Comparison of ENCODE assay signal across 8 cellular contexts in the genomic region with DNA sequence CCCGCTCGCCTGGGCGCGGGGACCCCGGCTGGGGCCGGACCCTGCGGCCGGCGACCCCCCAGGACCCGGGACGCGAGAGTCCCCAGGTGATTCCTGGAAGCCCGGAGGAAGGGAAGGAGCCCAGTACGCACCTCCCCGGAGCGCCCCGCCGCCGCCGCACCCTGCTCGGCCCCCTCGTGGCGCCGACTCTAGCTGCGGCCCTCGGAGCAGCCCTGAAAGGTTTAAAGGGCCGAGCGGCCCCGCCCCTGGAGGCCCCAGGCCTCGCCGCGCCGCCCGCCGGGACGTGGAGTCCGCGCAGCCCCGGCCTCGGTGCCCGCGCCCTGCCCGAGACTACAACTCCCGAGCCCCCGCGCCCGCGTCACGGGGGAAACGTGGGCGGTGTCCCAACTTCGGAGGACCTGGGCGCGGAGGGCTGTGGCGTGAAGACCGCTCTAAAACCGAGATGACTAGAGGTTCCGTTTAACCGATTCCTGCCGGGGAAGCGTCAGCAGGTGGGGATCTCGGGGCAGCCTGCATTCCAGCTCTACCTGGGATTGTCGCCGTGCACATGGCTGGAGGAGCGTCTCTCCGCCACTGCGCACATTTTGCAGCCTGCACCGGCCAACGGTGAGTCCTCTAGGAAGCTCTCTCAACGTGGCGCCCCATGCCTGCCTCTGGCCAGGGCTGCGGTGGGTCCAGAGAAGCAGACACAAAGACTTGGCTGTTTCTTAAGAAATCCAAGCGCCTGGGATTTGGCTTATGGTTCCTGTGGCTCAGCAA. TPM values are rescaled to one million over a fixed set of nuclear protein-coding genes. Genes with fewer than 3 reads are reported as not detected.
DNase-seq lines count a peak whose midpoint lies in the region; ATAC-seq and TF ChIP-seq lines count a peak whose summit lies in the region.

A gene with protein sequence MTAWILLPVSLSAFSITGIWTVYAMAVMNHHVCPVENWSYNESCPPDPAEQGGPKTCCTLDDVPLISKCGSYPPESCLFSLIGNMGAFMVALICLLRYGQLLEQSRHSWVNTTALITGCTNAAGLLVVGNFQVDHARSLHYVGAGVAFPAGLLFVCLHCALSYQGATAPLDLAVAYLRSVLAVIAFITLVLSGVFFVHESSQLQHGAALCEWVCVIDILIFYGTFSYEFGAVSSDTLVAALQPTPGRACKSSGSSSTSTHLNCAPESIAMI (minus strand): TSS at position 223 of the 759 bp plus-strand sequence. CDS start 750 bp downstream, outside the sequence.

- H3K4me3 ChIP-seq in left ventricle myocardium inferior, result peak within 1 kb of the TSS; percentile 82
- peak within 1 kb of the TSS; percentile 74 to 81 for H3K4me3 ChIP-seq in prostate gland

- intact Hi-C loops in left ventricle myocardium inferior (cut with micrococcal nuclease), result no loop called here
- intact Hi-C loops in prostate gland (cut with DNase I), result no loop called here

- WGBS in prostate gland, result under 1% methylated on average over 68 of the region's 73 CpGs

- H3K9me3 ChIP-seq in left ventricle myocardium inferior (replicated peaks), result no peaks in the 10 kb centered on the region
- H3K9me3 ChIP-seq in prostate gland, result no peaks in the 10 kb centered on the region

- peak; percentile 94 for ATAC-seq in HG02610 (IDR thresholded peaks at IDR 0.05; ENCODE audit: unreplicated experiment)

- peaks cover 68% of the 10 kb centered on the region for H3K4me1 ChIP-seq in left ventricle myocardium inferior
- peaks cover 15% of the 10 kb centered on the region for H3K4me1 ChIP-seq in prostate gland (replicated peaks)

- peak; percentile 79 for TF ChIP-seq POLR2A in prostate gland (IDR thresholded peaks at IDR 0.05)

- no peaks in the 10 kb centered on the region for H3K27me3 ChIP-seq in left ventricle myocardium inferior (ENCODE audit: low read depth)
- no peaks in the 10 kb centered on the region for H3K27me3 ChIP-seq in prostate gland (replicated peaks; ENCODE audit: insufficient read depth)

- H3K36me3 ChIP-seq in left ventricle myocardium inferior (peaks cover 23% of the 10 kb centered on the region), prostate gland (no peaks in the 10 kb centered on the region)

- peak; percentile 42 for TF ChIP-seq CTCF in GM12874 (IDR thresholded peaks at IDR 0.05; ENCODE audit: insufficient read depth, low read depth, low read length)
- peak; percentile 66 for TF ChIP-seq CTCF in left ventricle myocardium inferior (IDR thresholded peaks at IDR 0.05; ENCODE audit: borderline replicate concordance)
- TF ChIP-seq CTCF in prostate gland (IDR thresholded peaks at IDR 0.05), result peak in 3 of 4 experiments; percentile 24 to 62 (median 59)

- DNase-seq in NCI-H1092 treated with DMSO at 0.1 percent for 48 hours (lab: John Stamatoyannopoulos, UW) (peak; percentile 66), T-helper 1 cell (peak; percentile 66 to 80 (median 74)), amniotic stem cell (lab: John Stamatoyannopoulos, UW) (peak; percentile 84), left ventricle myocardium inferior (peak; percentile 96), prostate gland (ENCODE audit: low spot score) (peak; percentile 93), ureter (ENCODE audit: low spot score) (peak; percentile 94)

- H3K27ac ChIP-seq in left ventricle myocardium inferior (replicated peaks) (peak within 1 kb of the TSS; percentile 92), prostate gland (peak within 1 kb of the TSS; percentile 87 to 90)

RNA-seq across cellular contexts. Expression of the gene that starts here (rescaled TPM):
- 10.1 TPM for total RNA-seq in left ventricle myocardium inferior
- 10 to 100 TPM; 17.4 to 32.3 TPM for total RNA-seq in prostate gland
- total RNA-seq in ureter, result 19.5 TPM

Comparison
In these comparisons a context has a peak if more than half of its experiments do, and no peak if none do; other contexts are left out.
1. Peak in every context shown above with its lines: DNase-seq, ATAC-seq, H3K4me3 ChIP-seq and H3K27ac ChIP-seq.